In the genomic region with DNA sequence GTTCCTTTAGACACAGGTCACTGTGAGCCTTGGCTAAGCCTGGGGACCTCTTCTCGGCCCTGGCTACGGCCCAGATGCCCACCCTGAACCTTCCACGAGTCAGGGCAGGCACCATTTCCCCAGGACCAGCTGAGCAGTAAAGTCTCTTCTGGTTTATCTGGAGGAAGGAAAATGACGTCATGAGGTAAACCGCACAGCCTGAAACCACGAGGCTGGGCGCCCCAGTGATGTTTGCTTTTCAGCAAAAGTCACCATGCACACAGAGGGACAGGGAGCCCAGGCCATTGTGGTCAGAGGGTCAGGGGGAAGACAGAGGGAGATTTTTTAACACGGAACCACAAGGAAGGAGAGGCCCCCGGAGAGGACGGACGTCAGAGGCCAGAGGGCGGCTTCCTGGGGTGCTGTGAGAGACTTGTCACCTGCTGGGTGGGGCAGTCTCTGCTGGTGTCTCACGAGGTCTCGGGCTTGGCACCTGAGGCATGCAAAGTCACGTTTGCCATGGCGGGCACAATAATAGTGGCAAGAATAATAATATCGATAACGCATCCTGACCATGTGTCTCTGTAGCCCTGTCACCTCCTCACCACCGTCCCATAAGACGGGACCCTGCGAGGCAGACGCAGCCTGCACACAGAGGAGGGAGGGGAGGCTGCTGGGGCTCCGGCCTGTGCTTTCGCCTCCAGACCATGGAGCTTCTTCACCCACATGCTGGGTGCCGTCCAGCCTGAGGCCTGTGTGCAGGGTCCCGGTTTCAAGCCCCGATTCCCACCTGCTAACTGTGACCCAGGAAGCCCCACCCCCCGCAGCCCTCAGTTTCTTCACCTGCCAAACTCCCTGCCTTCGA, we compare ENCODE assay signal across 8 cellular contexts. TPM values are rescaled to one million over a fixed set of nuclear protein-coding genes. Genes with fewer than 3 reads are reported as not detected.
DNase-seq lines count a peak whose midpoint lies in the region; FAIRE-seq and TF ChIP-seq lines count a peak whose summit lies in the region.

No MANE protein-coding gene starts in this region.

- peaks cover 44% of the 10 kb centered on the region for H3K4me1 ChIP-seq in BE2C

- no peak for TF ChIP-seq CTCF in BE2C (IDR thresholded peaks at IDR 0.05; ENCODE audit: low read depth, low read length)

- H3K4me3 ChIP-seq in BE2C (ENCODE audit: low read depth, low read length) = no peak overlapping the region

- H3K9me3 ChIP-seq in BE2C = no peaks in the 10 kb centered on the region

- FAIRE-seq in H54 (lab: Jason Lieb, UNC) = no peak

- intact Hi-C loops in head of caudate nucleus (cut with DNase I) = no loop called here

- H3K27me3 ChIP-seq in BE2C = no peaks in the 10 kb centered on the region

- H3K36me3 ChIP-seq in BE2C = no peaks in the 10 kb centered on the region

- no peak for TF ChIP-seq POLR2A in H54 (IDR thresholded peaks at IDR 0.05; ENCODE audit: low read depth, low read length)

- DNase-seq in Daoy (ENCODE audit: low read depth) (peak; percentile 88), H54 (ENCODE audit: insufficient read length, low spot score) (peak; percentile 61), NK-92 (lab: John Stamatoyannopoulos, UW; ENCODE audit: unreplicated experiment) (peak; percentile 6), activated T-cell treated with anti-CD3 and anti-CD28 coated beads for 1 hour (ENCODE audit: low read depth) (peak; percentile 59), head of caudate nucleus (peak in 22 of 42 donors; percentile 14 to 60 (median 34)), superior temporal gyrus (ENCODE audit: extremely low spot score) (no peak), BE2C (no peak)
- peak; percentile 71 for DNase-seq in stimulated activated CD8-positive, alpha-beta memory T cell treated with anti-CD3 and anti-CD28 coated beads, Interleukin-12 subunit alpha, Interleukin-12 subunit beta, amount 100 ng/mL, for 1 hour (ENCODE audit: low read depth)

RNA-seq across cellular contexts. Expression of a gene that starts 33.2 kb away (rescaled TPM):
- total RNA-seq in Daoy (2014; rRNA removed; shearing (Covaris generic)) = 56.0 and 62.1 TPM in 2 replicates
- 16.2 TPM for polyA plus RNA-seq in BE2C (2012; ENCODE audit: insufficient read depth, insufficient read length, low read depth)

Comparison
In these comparisons a context has a peak if more than half of its experiments do, and no peak if none do; other contexts are left out.
1. DNase-seq: peak in Daoy (single experiment), H54 (single experiment), NK-92 (single experiment), activated T-cell treated with anti-CD3 and anti-CD28 coated beads for 1 hour (single experiment), head of caudate nucleus (22 of 42) and stimulated activated CD8-positive, alpha-beta memory T cell treated with anti-CD3 and anti-CD28 coated beads, Interleukin-12 subunit alpha, Interleukin-12 subunit beta, amount 100 ng/mL, for 1 hour (single experiment); none in superior temporal gyrus (single experiment) and BE2C (single experiment).